Comparison of ENCODE assay signal across 8 cellular contexts in genomic region chr4:6221851-6222760, GRCh38. TPM values are rescaled to one million over a fixed set of nuclear protein-coding genes. Genes with fewer than 3 reads are reported as not detected.
DNase-seq lines count a peak whose midpoint lies in the region; ATAC-seq and TF ChIP-seq lines count a peak whose summit lies in the region.
"Had no signal": no experiment of that assay in that cellular context is flagged by ENCODE, and none has a peak within 500 bp of the region (broad histone marks: within the 10 kb centered on the region; RNA-seq: fewer than 3 reads in every experiment).

No MANE protein-coding gene starts in this region.

- no peaks in the 10 kb centered on the region for H3K4me1 ChIP-seq in HUES6 (ENCODE audit: control insufficient read depth, insufficient read depth, low read length)

- peak; percentile 64 for DNase-seq in activated CD8-positive, alpha-beta memory T cell treated with anti-CD3 and anti-CD28 coated beads for 24 hours
- DNase-seq in cardiac septum (ENCODE audit: low spot score) (peak; percentile 72), posterior vena cava (ENCODE audit: low spot score) (peak; percentile 72), NCI-H1105 (lab: John Stamatoyannopoulos, UW) (no peak)
- DNase-seq in CD4-positive, alpha-beta T cell: no peak

- H3K4me3 ChIP-seq in HUES6 (ENCODE audit: low read depth, low read length): peak overlapping the region; percentile 67

- H3K9me3 Mint-ChIP-seq in CD4-positive, alpha-beta T cell: no peaks in the 10 kb centered on the region

- CTCF ChIA-PET in CD4-positive, alpha-beta T cell (lab: Charles Lee): interaction anchor here (0.9 to 1.1 kb wide), 2 partner anchors 88 to 105 kb away, joined by 3 to 4 read pairs; no protein-coding TSS in a partner anchor

- intact Hi-C loops in cardiac septum (cut with DNase I): no loop called here
- intact Hi-C loops in posterior vena cava (cut with DNase I): no loop called here
- intact Hi-C loops in CD4-positive, alpha-beta T cell (cut with DNase I, micrococcal nuclease): no loop called here

- no peaks in the 10 kb centered on the region for H3K36me3 Mint-ChIP-seq in CD4-positive, alpha-beta T cell (ENCODE audit: low read depth)
- H3K36me3 Mint-ChIP-seq: IgD-negative memory B cell had no signal

- no peaks in the 10 kb centered on the region for H3K9me3 ChIP-seq in HUES6 (ENCODE audit: control insufficient read depth, insufficient read depth, low read depth, low read length)
- H3K9me3 ChIP-seq in CD4-positive, alpha-beta T cell (ENCODE audit: control insufficient read depth, low read length): peaks cover 7% of the 10 kb centered on the region

- H3K27ac Mint-ChIP-seq in CD4-positive, alpha-beta T cell: no peak overlapping the region

- peaks cover 23% of the 10 kb centered on the region for H3K27me3 ChIP-seq in HUES6 (ENCODE audit: control insufficient read depth, insufficient read depth, low read length)
- H3K27me3 ChIP-seq in CD4-positive, alpha-beta T cell (ENCODE audit: control insufficient read depth, insufficient read depth, low read length): peaks cover 39% of the 10 kb centered on the region

- no peaks in the 10 kb centered on the region for H3K36me3 ChIP-seq in HUES6 (ENCODE audit: control insufficient read depth, insufficient read depth, low read length)

- no peak overlapping the region for H3K9ac ChIP-seq in HUES6 (ENCODE audit: low read length)

- H3K4me1 Mint-ChIP-seq in CD4-positive, alpha-beta T cell (ENCODE audit: low read depth): peaks cover 5% of the 10 kb centered on the region

- no peak for ATAC-seq in HG02870 (IDR thresholded peaks at IDR 0.05; ENCODE audit: unreplicated experiment)
- no peak for ATAC-seq in CD4-positive, alpha-beta T cell (ENCODE audit: poor library complexity)

- no peak overlapping the region for H3K4me3 Mint-ChIP-seq in CD4-positive, alpha-beta T cell

- TF ChIP-seq CTCF in CD4-positive, alpha-beta T cell (IDR thresholded peaks at IDR 0.05): no peak

- H3K27ac ChIP-seq in HUES6 (ENCODE audit: low read depth, low read length): no peak overlapping the region
- H3K27ac ChIP-seq in CD4-positive, alpha-beta T cell (ENCODE audit: low read depth, low read length): no peak overlapping the region

- H3K27me3 Mint-ChIP-seq in CD4-positive, alpha-beta T cell: peaks cover 71% of the 10 kb centered on the region

- POLR2A ChIA-PET in CD4-positive, alpha-beta T cell (lab: Charles Lee): no interaction called here

RNA-seq across cellular contexts. Expression of gene JAKMIP1, which starts 21.8 kb away (rescaled TPM):
- total RNA-seq in cardiac septum: not detected
- under 1 TPM; 0.14 TPM for total RNA-seq in posterior vena cava
- total RNA-seq in CD4-positive, alpha-beta T cell: 1 to 10 TPM; 2.0 to 2.1 TPM

RNA-seq across cellular contexts. Expression of gene WFS1, which starts 47.5 kb away (rescaled TPM):
- total RNA-seq in cardiac septum (48.4 TPM), posterior vena cava (10 to 100 TPM; 48.9 to 52.6 TPM)
- 1 to 10 TPM; 1.3 to 1.7 TPM for total RNA-seq in CD4-positive, alpha-beta T cell

Comparison
In these comparisons a context has a peak if more than half of its experiments do, and no peak if none do; other contexts are left out.
1. DNase-seq: peak in activated CD8-positive, alpha-beta memory T cell treated with anti-CD3 and anti-CD28 coated beads for 24 hours (single experiment), cardiac septum (single experiment) and posterior vena cava (single experiment); none in CD4-positive, alpha-beta T cell (0 of 10) and NCI-H1105 (single experiment).
2. RNA of gene WFS1, which starts 47.5 kb away (total RNA-seq): 48.9 to 52.6 TPM in posterior vena cava and 48.4 TPM in cardiac septum (single experiment); 1.3 to 1.7 TPM in CD4-positive, alpha-beta T cell; every median in the first group is over 10 times any median in the second.